ENCODE assay signal across 25 cellular contexts in the genomic region with DNA sequence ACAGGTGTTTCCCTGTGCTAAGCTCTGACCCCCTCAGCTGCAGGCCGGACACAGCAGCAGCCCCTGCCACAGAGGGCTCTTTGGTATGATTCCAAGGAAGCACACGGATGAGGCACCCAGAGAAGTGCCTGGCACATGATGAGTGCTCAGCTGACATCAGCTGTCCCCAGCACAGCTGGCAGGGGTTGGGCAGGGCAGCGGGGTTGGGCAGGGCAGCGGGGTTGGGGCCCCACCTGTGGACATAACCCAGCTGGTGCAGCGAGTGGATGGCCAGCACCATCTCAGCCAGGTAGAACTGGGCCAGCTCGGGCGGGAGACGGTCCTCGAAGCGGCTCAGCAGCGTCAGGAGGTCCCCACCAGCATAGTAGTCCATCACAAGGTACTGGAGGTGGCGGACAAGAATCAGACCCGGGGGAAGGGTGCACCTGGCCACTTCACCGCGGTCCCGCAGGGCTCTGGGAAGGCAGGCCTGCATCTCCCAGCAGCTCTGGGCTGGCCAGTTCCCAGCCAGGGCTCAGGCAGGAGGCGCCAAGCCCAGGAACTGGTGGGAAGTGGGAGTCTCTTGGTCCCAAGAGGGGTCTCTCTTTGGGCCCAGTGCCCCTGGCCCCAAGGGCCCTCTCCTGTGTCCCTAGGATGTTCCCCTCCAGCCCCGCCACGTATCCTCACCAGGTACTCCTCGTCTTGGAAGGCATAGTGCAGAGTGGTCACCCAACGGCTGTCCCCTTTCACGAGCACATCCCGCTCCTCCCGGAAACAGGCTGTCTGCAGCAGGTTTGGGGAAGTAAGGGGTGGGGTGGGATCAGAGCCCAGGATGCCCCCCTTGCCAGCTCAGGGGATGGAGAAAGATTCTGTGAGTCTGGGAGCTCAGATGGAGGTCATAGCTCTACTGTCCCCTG. TPM values are rescaled to one million over a fixed set of nuclear protein-coding genes. Genes with fewer than 3 reads are reported as not detected.
"Had no signal": no experiment of that assay in that cellular context is flagged by ENCODE, and none has a peak within 500 bp of the region (broad histone marks: within the 10 kb centered on the region; RNA-seq: fewer than 3 reads in every experiment).

No MANE protein-coding gene starts in this region.

- H3K36me3 Mint-ChIP-seq: activated naive CD8-positive, alpha-beta T cell treated with anti-CD3 and anti-CD28 coated beads, Interleukin-2, amount 10 ng/mL, durations not matched to agents 7 days and 5 days had no signal

- H3K4me3 ChIP-seq: adrenal gland, SJSA1 had no signal

- DNase-seq: activated CD4-positive, alpha-beta T cell treated with anti-CD3 and anti-CD28 coated beads for 48 hours; activated CD4-positive, alpha-beta T cell treated with anti-CD3 and anti-CD28 coated beads, Interleukin-2, amount 50 U/mL, for 4 hours; activated CD4-positive, CD25-positive, alpha-beta regulatory T cell treated with anti-CD3 and anti-CD28 coated beads, Interleukin-2, amount 50 U/mL, for 72 hours; activated CD8-positive, alpha-beta memory T cell treated with anti-CD3 and anti-CD28 coated beads, Interleukin-2, amount 50 U/mL, for 48 hours; activated CD8-positive, alpha-beta T cell treated with anti-CD3 and anti-CD28 coated beads, Interleukin-2, amount 10 ng/mL, durations not matched to agents 7 days and 5 days; activated naive CD4-positive, alpha-beta T cell treated with anti-CD3 and anti-CD28 coated beads, Interleukin-2, amount 50 U/mL, for 16 hours; activated naive CD8-positive, alpha-beta T cell treated with anti-CD3 and anti-CD28 coated beads, Interleukin-2, amount 10 ng/mL, durations not matched to agents 7 days and 5 days; activated T-cell treated with anti-CD3 and anti-CD28 coated beads, Interleukin-2, amount 50 U/mL, for 1 hour; anterior cingulate cortex; caudate nucleus; Kasumi-1; NCI-H1105 treated with DMSO at 0.1 percent for 48 hours; NCI-H1436 treated with DMSO at 0.1 percent for 48 hours; NCI-H187 treated with DMSO at 0.1 percent for 48 hours; NCI-H2081 treated with DMSO at 0.1 percent for 48 hours; NCI-H446 treated with DMSO at 0.1 percent for 48 hours; NCI-H526; NCI-H774 had no signal

- H3K9me3 Mint-ChIP-seq: activated naive CD8-positive, alpha-beta T cell treated with anti-CD3 and anti-CD28 coated beads, Interleukin-2, amount 10 ng/mL, durations not matched to agents 7 days and 5 days; T-helper 1 cell treated with Interleukin-12 subunit alpha and Interleukin-12 subunit beta and Interleukin-4 antibody, amounts not matched to agents 30 μg/mL and 1 μg/mL, for 36 hours; WTC11 had no signal

- H3K4me3 Mint-ChIP-seq: activated CD8-positive, alpha-beta T cell treated with anti-CD3 and anti-CD28 coated beads, Interleukin-2, amount 10 ng/mL, durations not matched to agents 7 days and 5 days; activated naive CD8-positive, alpha-beta T cell treated with anti-CD3 and anti-CD28 coated beads, Interleukin-2, amount 10 ng/mL, durations not matched to agents 7 days and 5 days; T-helper 1 cell treated with Interleukin-12 subunit alpha and Interleukin-12 subunit beta and Interleukin-4 antibody, amounts not matched to agents 30 μg/mL and 1 μg/mL, for 36 hours; WTC11 had no signal

- H3K9me3 ChIP-seq: adrenal gland, SJSA1 had no signal

- H3K36me3 ChIP-seq: adrenal gland, SJSA1 had no signal

- H3K27ac ChIP-seq: adrenal gland, SJSA1 had no signal

- H3K27ac Mint-ChIP-seq: activated CD8-positive, alpha-beta T cell treated with anti-CD3 and anti-CD28 coated beads, Interleukin-2, amount 10 ng/mL, durations not matched to agents 7 days and 5 days; activated naive CD8-positive, alpha-beta T cell treated with anti-CD3 and anti-CD28 coated beads, Interleukin-2, amount 10 ng/mL, durations not matched to agents 7 days and 5 days; T-helper 1 cell treated with Interleukin-12 subunit alpha and Interleukin-12 subunit beta and Interleukin-4 antibody, amounts not matched to agents 30 μg/mL and 1 μg/mL, for 36 hours had no signal

- H3K27me3 ChIP-seq: adrenal gland, SJSA1 had no signal

- ATAC-seq: activated CD8-positive, alpha-beta T cell treated with anti-CD3 and anti-CD28 coated beads, Interleukin-2, amount 10 ng/mL, durations not matched to agents 7 days and 5 days; Right ventricle myocardium inferior; SK-N-SH treated with all-trans-retinoic acid at 6 μM for 48 hours; WTC11 had no signal

- H3K27me3 Mint-ChIP-seq: activated naive CD8-positive, alpha-beta T cell treated with anti-CD3 and anti-CD28 coated beads, Interleukin-2, amount 10 ng/mL, durations not matched to agents 7 days and 5 days had no signal

RNA-seq across cellular contexts. Expression of a gene that starts 4.3 kb away (rescaled TPM):
- total RNA-seq: RPMI7951 had no signal
